1 cellular context compared by ENCODE assay signal in the genomic region with DNA sequence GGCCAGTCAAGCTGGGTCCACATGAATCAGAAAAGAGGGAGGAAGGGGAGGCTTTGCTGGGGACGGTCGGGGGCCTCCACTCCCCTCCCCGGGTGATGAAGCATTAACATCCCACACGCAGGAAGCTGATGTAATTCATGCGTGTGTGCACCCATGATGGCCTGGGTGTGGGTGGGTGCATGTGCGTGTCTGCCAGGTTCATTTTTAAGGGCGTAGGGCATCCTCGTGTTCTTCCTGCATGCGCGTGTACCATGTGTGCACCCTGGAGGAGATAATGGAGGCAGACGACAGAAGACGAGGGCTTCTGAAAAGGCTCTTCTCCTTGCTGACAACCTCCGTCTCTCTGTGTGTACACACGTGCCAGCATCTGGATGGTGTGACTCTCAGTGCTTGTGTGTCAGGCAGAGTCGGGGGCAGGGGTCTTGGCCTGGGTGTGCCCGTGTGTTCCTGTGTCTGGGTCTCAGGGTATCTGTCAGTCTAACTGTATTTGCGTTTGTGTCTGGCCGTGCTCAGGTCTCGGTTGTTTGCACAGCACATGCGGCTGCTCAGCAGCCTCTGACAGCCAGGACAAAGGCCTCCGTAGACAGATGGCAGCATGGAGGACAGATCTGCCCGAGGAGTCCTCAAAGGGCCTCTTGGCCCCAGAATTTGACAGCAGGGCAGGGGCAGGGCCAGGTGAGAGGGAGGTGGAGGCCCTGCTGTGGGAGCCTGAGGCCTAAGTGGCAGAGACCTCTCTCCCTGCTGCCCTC.
A peak's percentile ranks its signal among the peaks of the same experiment; 100 is the strongest.
TF ChIP-seq lines count a peak whose summit lies in the region.

No MANE protein-coding gene starts in this region.

TF ChIP-seq in HepG2, 621 proteins besides CTCF, POLR2A, EP300 and RAD21 (continued from another document and continues in another):
- TF ChIP-seq, protein P1, sequence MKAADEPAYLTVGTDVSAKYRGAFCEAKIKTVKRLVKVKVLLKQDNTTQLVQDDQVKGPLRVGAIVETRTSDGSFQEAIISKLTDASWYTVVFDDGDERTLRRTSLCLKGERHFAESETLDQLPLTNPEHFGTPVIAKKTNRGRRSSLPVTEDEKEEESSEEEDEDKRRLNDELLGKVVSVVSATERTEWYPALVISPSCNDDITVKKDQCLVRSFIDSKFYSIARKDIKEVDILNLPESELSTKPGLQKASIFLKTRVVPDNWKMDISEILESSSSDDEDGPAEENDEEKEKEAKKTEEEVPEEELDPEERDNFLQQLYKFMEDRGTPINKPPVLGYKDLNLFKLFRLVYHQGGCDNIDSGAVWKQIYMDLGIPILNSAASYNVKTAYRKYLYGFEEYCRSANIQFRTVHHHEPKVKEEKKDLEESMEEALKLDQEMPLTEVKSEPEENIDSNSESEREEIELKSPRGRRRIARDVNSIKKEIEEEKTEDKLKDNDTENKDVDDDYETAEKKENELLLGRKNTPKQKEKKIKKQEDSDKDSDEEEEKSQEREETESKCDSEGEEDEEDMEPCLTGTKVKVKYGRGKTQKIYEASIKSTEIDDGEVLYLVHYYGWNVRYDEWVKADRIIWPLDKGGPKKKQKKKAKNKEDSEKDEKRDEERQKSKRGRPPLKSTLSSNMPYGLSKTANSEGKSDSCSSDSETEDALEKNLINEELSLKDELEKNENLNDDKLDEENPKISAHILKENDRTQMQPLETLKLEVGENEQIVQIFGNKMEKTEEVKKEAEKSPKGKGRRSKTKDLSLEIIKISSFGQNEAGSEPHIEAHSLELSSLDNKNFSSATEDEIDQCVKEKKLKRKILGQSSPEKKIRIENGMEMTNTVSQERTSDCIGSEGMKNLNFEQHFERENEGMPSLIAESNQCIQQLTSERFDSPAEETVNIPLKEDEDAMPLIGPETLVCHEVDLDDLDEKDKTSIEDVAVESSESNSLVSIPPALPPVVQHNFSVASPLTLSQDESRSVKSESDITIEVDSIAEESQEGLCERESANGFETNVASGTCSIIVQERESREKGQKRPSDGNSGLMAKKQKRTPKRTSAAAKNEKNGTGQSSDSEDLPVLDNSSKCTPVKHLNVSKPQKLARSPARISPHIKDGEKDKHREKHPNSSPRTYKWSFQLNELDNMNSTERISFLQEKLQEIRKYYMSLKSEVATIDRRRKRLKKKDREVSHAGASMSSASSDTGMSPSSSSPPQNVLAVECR (CRISPR knock-in tag; IDR thresholded peaks at IDR 0.05; ENCODE audit: borderline replicate concordance): peak; percentile 75
- TF ChIP-seq, protein P2, sequence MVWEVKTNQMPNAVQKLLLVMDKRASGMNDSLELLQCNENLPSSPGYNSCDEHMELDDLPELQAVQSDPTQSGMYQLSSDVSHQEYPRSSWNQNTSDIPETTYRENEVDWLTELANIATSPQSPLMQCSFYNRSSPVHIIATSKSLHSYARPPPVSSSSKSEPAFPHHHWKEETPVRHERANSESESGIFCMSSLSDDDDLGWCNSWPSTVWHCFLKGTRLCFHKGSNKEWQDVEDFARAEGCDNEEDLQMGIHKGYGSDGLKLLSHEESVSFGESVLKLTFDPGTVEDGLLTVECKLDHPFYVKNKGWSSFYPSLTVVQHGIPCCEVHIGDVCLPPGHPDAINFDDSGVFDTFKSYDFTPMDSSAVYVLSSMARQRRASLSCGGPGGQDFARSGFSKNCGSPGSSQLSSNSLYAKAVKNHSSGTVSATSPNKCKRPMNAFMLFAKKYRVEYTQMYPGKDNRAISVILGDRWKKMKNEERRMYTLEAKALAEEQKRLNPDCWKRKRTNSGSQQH (CRISPR knock-in tag; IDR thresholded peaks at IDR 0.05; ENCODE audit: low read depth): 0 out of 2 replicates have a peak, but pooled peaks have one; percentile 75
- TF ChIP-seq ZMYM4 (CRISPR knock-in tag; IDR thresholded peaks at IDR 0.05): peak; percentile 49; the same call in 1 of the 2 replicates
- TF ChIP-seq, protein P3, sequence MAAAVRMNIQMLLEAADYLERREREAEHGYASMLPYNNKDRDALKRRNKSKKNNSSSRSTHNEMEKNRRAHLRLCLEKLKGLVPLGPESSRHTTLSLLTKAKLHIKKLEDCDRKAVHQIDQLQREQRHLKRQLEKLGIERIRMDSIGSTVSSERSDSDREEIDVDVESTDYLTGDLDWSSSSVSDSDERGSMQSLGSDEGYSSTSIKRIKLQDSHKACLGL (CRISPR knock-in tag; IDR thresholded peaks at IDR 0.05): peak; percentile 70; the same call in 1 of the 2 replicates
- no peak for TF ChIP-seq TBL1XR1 (IDR thresholded peaks at IDR 0.05; ENCODE audit: borderline replicate concordance, low read length, partially characterized antibody)
- TF ChIP-seq, protein P4, sequence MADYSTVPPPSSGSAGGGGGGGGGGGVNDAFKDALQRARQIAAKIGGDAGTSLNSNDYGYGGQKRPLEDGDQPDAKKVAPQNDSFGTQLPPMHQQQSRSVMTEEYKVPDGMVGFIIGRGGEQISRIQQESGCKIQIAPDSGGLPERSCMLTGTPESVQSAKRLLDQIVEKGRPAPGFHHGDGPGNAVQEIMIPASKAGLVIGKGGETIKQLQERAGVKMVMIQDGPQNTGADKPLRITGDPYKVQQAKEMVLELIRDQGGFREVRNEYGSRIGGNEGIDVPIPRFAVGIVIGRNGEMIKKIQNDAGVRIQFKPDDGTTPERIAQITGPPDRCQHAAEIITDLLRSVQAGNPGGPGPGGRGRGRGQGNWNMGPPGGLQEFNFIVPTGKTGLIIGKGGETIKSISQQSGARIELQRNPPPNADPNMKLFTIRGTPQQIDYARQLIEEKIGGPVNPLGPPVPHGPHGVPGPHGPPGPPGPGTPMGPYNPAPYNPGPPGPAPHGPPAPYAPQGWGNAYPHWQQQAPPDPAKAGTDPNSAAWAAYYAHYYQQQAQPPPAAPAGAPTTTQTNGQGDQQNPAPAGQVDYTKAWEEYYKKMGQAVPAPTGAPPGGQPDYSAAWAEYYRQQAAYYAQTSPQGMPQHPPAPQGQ (CRISPR knock-in tag; IDR thresholded peaks at IDR 0.05; ENCODE audit: borderline replicate concordance): no peak
- TF ChIP-seq, protein P5, sequence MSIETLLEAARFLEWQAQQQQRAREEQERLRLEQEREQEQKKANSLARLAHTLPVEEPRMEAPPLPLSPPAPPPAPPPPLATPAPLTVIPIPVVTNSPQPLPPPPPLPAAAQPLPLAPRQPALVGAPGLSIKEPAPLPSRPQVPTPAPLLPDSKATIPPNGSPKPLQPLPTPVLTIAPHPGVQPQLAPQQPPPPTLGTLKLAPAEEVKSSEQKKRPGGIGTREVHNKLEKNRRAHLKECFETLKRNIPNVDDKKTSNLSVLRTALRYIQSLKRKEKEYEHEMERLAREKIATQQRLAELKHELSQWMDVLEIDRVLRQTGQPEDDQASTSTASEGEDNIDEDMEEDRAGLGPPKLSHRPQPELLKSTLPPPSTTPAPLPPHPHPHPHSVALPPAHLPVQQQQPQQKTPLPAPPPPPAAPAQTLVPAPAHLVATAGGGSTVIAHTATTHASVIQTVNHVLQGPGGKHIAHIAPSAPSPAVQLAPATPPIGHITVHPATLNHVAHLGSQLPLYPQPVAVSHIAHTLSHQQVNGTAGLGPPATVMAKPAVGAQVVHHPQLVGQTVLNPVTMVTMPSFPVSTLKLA (IDR thresholded peaks at IDR 0.05): peak; percentile 78
- TF ChIP-seq ZFY (CRISPR knock-in tag; IDR thresholded peaks at IDR 0.05): peak; percentile 61
- TF ChIP-seq ZNF235 (CRISPR knock-in tag; IDR thresholded peaks at IDR 0.05; ENCODE audit: borderline replicate concordance): no peak
- no peak for TF ChIP-seq ZNF496 (CRISPR knock-in tag; IDR thresholded peaks at IDR 0.05; ENCODE audit: insufficient replicate concordance)
- TF ChIP-seq, protein P6, sequence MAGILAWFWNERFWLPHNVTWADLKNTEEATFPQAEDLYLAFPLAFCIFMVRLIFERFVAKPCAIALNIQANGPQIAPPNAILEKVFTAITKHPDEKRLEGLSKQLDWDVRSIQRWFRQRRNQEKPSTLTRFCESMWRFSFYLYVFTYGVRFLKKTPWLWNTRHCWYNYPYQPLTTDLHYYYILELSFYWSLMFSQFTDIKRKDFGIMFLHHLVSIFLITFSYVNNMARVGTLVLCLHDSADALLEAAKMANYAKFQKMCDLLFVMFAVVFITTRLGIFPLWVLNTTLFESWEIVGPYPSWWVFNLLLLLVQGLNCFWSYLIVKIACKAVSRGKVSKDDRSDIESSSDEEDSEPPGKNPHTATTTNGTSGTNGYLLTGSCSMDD (CRISPR knock-in tag; IDR thresholded peaks at IDR 0.05): no peak
- 0 out of 2 replicates have a peak, but pooled peaks have one; percentile 4 for TF ChIP-seq POLR2G (IDR thresholded peaks at IDR 0.05; ENCODE audit: low read depth, low read length)
- TF ChIP-seq, protein P7, sequence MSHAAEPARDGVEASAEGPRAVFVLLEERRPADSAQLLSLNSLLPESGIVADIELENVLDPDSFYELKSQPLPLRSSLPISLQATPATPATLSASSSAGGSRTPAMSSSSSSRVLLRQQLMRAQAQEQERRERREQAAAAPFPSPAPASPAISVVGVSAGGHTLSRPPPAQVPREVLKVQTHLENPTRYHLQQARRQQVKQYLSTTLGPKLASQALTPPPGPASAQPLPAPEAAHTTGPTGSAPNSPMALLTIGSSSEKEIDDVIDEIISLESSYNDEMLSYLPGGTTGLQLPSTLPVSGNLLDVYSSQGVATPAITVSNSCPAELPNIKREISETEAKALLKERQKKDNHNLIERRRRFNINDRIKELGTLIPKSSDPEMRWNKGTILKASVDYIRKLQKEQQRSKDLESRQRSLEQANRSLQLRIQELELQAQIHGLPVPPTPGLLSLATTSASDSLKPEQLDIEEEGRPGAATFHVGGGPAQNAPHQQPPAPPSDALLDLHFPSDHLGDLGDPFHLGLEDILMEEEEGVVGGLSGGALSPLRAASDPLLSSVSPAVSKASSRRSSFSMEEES (CRISPR knock-in tag; IDR thresholded peaks at IDR 0.05): no peak
- TF ChIP-seq, protein P8, sequence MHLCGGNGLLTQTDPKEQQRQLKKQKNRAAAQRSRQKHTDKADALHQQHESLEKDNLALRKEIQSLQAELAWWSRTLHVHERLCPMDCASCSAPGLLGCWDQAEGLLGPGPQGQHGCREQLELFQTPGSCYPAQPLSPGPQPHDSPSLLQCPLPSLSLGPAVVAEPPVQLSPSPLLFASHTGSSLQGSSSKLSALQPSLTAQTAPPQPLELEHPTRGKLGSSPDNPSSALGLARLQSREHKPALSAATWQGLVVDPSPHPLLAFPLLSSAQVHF (CRISPR knock-in tag; IDR thresholded peaks at IDR 0.05): no peak
- TF ChIP-seq ZMYM2 (CRISPR knock-in tag; IDR thresholded peaks at IDR 0.05): no peak
- no peak for TF ChIP-seq SOX13 (IDR thresholded peaks at IDR 0.05)
- TF ChIP-seq SOX13 (CRISPR knock-in tag; conservative IDR thresholded peaks at IDR 0.05 in 1 of 2, IDR thresholded peaks at IDR 0.05 in 1 of 2): peak in 1 of 2 experiments; percentile 74; a peak in 1 of 4 replicates
- no peak for TF ChIP-seq ZC3H4 (CRISPR knock-in tag; IDR thresholded peaks at IDR 0.05; ENCODE audit: borderline replicate concordance)
- TF ChIP-seq RARA (CRISPR knock-in tag; IDR thresholded peaks at IDR 0.05): peak; percentile 51; the same call in 1 of the 2 replicates
- no peak for TF ChIP-seq DNMT3B (CRISPR knock-in tag; conservative IDR thresholded peaks at IDR 0.05)
- no peak for TF ChIP-seq KDM3A (CRISPR knock-in tag; IDR thresholded peaks at IDR 0.05; ENCODE audit: low read depth)
- TF ChIP-seq, protein P9, sequence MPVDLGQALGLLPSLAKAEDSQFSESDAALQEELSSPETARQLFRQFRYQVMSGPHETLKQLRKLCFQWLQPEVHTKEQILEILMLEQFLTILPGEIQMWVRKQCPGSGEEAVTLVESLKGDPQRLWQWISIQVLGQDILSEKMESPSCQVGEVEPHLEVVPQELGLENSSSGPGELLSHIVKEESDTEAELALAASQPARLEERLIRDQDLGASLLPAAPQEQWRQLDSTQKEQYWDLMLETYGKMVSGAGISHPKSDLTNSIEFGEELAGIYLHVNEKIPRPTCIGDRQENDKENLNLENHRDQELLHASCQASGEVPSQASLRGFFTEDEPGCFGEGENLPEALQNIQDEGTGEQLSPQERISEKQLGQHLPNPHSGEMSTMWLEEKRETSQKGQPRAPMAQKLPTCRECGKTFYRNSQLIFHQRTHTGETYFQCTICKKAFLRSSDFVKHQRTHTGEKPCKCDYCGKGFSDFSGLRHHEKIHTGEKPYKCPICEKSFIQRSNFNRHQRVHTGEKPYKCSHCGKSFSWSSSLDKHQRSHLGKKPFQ (CRISPR knock-in tag; IDR thresholded peaks at IDR 0.05; ENCODE audit: insufficient replicate concordance): no peak
- TF ChIP-seq PHF8 (CRISPR knock-in tag; IDR thresholded peaks at IDR 0.05): no peak
- no peak for TF ChIP-seq STAT5B (CRISPR knock-in tag; IDR thresholded peaks at IDR 0.05)
- TF ChIP-seq GABPB1 (CRISPR knock-in tag; IDR thresholded peaks at IDR 0.05): 0 out of 2 replicates have a peak, but pooled peaks have one; percentile 21
- no peak for TF ChIP-seq GZF1 (CRISPR knock-in tag; IDR thresholded peaks at IDR 0.05)
- TF ChIP-seq, protein P10, sequence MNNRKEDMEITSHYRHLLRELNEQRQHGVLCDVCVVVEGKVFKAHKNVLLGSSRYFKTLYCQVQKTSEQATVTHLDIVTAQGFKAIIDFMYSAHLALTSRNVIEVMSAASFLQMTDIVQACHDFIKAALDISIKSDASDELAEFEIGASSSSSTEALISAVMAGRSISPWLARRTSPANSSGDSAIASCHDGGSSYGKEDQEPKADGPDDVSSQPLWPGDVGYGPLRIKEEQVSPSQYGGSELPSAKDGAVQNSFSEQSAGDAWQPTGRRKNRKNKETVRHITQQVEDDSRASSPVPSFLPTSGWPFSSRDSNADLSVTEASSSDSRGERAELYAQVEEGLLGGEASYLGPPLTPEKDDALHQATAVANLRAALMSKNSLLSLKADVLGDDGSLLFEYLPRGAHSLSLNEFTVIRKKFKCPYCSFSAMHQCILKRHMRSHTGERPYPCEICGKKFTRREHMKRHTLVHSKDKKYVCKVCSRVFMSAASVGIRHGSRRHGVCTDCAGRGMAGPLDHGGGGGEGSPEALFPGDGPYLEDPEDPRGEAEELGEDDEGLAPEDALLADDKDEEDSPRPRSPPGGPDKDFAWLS (CRISPR knock-in tag; IDR thresholded peaks at IDR 0.05; ENCODE audit: borderline replicate concordance): no peak
- TF ChIP-seq FOXM1 (CRISPR knock-in tag; IDR thresholded peaks at IDR 0.05): no peak
- TF ChIP-seq, protein P11, sequence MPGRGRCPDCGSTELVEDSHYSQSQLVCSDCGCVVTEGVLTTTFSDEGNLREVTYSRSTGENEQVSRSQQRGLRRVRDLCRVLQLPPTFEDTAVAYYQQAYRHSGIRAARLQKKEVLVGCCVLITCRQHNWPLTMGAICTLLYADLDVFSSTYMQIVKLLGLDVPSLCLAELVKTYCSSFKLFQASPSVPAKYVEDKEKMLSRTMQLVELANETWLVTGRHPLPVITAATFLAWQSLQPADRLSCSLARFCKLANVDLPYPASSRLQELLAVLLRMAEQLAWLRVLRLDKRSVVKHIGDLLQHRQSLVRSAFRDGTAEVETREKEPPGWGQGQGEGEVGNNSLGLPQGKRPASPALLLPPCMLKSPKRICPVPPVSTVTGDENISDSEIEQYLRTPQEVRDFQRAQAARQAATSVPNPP (CRISPR knock-in tag; IDR thresholded peaks at IDR 0.05): no peak
- TF ChIP-seq KLF13 (CRISPR knock-in tag; IDR thresholded peaks at IDR 0.05): no peak
- no peak for TF ChIP-seq HNF4G (IDR thresholded peaks at IDR 0.05; ENCODE audit: borderline replicate concordance, low read depth, low read length)
- no peak for TF ChIP-seq HNF4G (CRISPR knock-in tag; IDR thresholded peaks at IDR 0.05; ENCODE audit: borderline replicate concordance, low read depth)
- TF ChIP-seq ETV6 (CRISPR knock-in tag; conservative IDR thresholded peaks at IDR 0.05): no peak
- TF ChIP-seq SOX6 (IDR thresholded peaks at IDR 0.05): no peak
- TF ChIP-seq SOX6 (CRISPR knock-in tag; IDR thresholded peaks at IDR 0.05): peak; percentile 64
- no peak for TF ChIP-seq HNRNPH1 (optimal IDR thresholded peaks at IDR 0.05; ENCODE audit: low read depth, low read length)
- no peak for TF ChIP-seq NFE2L1 (CRISPR knock-in tag; IDR thresholded peaks at IDR 0.05; ENCODE audit: borderline replicate concordance)
- TF ChIP-seq NKX3-1 (CRISPR knock-in tag; IDR thresholded peaks at IDR 0.05): no peak
- TF ChIP-seq ZNF703 (CRISPR knock-in tag; IDR thresholded peaks at IDR 0.05; ENCODE audit: borderline replicate concordance): no peak
- no peak for TF ChIP-seq FOSL1 (CRISPR knock-in tag; IDR thresholded peaks at IDR 0.05; ENCODE audit: borderline replicate concordance)
